31 cellular contexts compared by ENCODE assay signal in genomic region chrX:54213603-54214002, GRCh38.
"Had no signal": no experiment of that assay in that cellular context is flagged by ENCODE, and none has a peak within 500 bp of the region (broad histone marks: within the 10 kb centered on the region; RNA-seq: fewer than 3 reads in every experiment).

No MANE protein-coding gene starts in this region.

- H3K4me3 Mint-ChIP-seq: natural killer cell; nephron; neural progenitor cell; stimulated activated memory B cell treated with anti-CD40 and anti-IgM and Interleukin-4, amounts not matched to agents 10 μg/mL and 1 μg/mL and 100 μg/mL, for 72 hours; stimulated activated naive CD8-positive, alpha-beta T cell treated with anti-CD3 and anti-CD28 coated beads, Interleukin-15, amount 100 ng/mL, for 72 hours; type B pancreatic cell had no signal

- H3K36me3 Mint-ChIP-seq: natural killer cell; stimulated activated memory B cell treated with anti-CD40 and anti-IgM and Interleukin-4, amounts not matched to agents 10 μg/mL and 1 μg/mL and 100 μg/mL, for 72 hours; type B pancreatic cell had no signal

- H3K27me3 Mint-ChIP-seq: progenitor cell of endocrine pancreas; stimulated activated memory B cell treated with anti-CD40 and anti-IgM and Interleukin-4, amounts not matched to agents 10 μg/mL and 1 μg/mL and 100 μg/mL, for 72 hours; stimulated activated naive CD8-positive, alpha-beta T cell treated with anti-CD3 and anti-CD28 coated beads, Interleukin-15, amount 100 ng/mL, for 72 hours; type B pancreatic cell had no signal

- H3K79me2 ChIP-seq: parathyroid adenoma had no signal

- ATAC-seq: natural killer cell; psoas muscle; right cardiac atrium; sciatic nerve; stimulated activated memory B cell treated with anti-CD40 and anti-IgM and Interleukin-4, amounts not matched to agents 10 μg/mL and 1 μg/mL and 100 μg/mL, for 72 hours; stimulated activated naive CD8-positive, alpha-beta T cell treated with anti-CD3 and anti-CD28 coated beads, Interleukin-15, amount 100 ng/mL, for 72 hours; stimulated activated naive CD8-positive, alpha-beta T cell treated with anti-CD3 and anti-CD28 coated beads, Interleukin-15, Interleukin-2, amounts not matched to agents 100 U/mL and 50 U/mL, for 24 hours; upper lobe of right lung had no signal

- H3K9ac ChIP-seq: neural progenitor cell, parathyroid adenoma had no signal

- H2AFZ ChIP-seq: neural progenitor cell, parathyroid adenoma had no signal

- H3K9me3 ChIP-seq: ovary, psoas muscle, suprapubic skin, testis, tibial artery, transverse colon, upper lobe of right lung, uterus had no signal

- DNase-seq: natural killer cell; occipital lobe; ovary; posterior cingulate gyrus; psoas muscle; right cardiac atrium; spleen; stimulated activated CD4-positive, alpha-beta T cell treated with anti-CD3 and anti-CD28 coated beads, Interleukin-12 subunit alpha, Interleukin-12 subunit beta, amount 100 ng/mL, for 4 hours; stimulated activated CD4-positive, alpha-beta T cell treated with anti-CD3 and anti-CD28 coated beads, Interleukin-1b, Interleukin-23, amount 100 ng/mL, for 48 hours; stimulated activated CD4-positive, alpha-beta T cell treated with anti-CD3 and anti-CD28 coated beads, Interleukin-4, amount 100 ng/mL, for 1 hour; stimulated activated CD4-positive, alpha-beta T cell treated with anti-CD3 and anti-CD28 coated beads, Interleukin-4, amount 100 ng/mL, for 4 hours; stimulated activated CD8-positive, alpha-beta memory T cell treated with anti-CD3 and anti-CD28 coated beads, Interleukin-4, amount 100 ng/mL, for 48 hours; stimulated activated naive CD4-positive, alpha-beta T cell; stimulated activated naive CD8-positive, alpha-beta T cell treated with anti-CD3 and anti-CD28 coated beads, Interleukin-15, amount 100 ng/mL, for 72 hours; stimulated activated naive CD8-positive, alpha-beta T cell treated with anti-CD3 and anti-CD28 coated beads, Interleukin-15, Interleukin-2, amounts not matched to agents 100 U/mL and 50 U/mL, for 24 hours; substantia nigra; testis; tibial artery; transverse colon; upper lobe of right lung; uterus had no signal

- H3K9me3 Mint-ChIP-seq: natural killer cell; stimulated activated memory B cell treated with anti-CD40 and anti-IgM and Interleukin-4, amounts not matched to agents 10 μg/mL and 1 μg/mL and 100 μg/mL, for 72 hours; stimulated activated naive CD8-positive, alpha-beta T cell treated with anti-CD3 and anti-CD28 coated beads, Interleukin-15, amount 100 ng/mL, for 72 hours; type B pancreatic cell had no signal

- H3K4me3 ChIP-seq: neural progenitor cell, ovary, psoas muscle, skin epidermis, smooth muscle cell, spleen, suprapubic skin, testis, tibial artery, transverse colon, upper lobe of right lung, uterus had no signal

- H3K4me1 ChIP-seq: neural progenitor cell, parathyroid adenoma, psoas muscle, spleen, suprapubic skin, testis, tibial artery, transverse colon, upper lobe of right lung, uterus had no signal

- H3K27ac ChIP-seq: neural progenitor cell, ovary, parathyroid adenoma, psoas muscle, skin epidermis, spleen, suprapubic skin, testis, tibial artery, transverse colon, upper lobe of right lung, uterus had no signal

- H3K27me3 ChIP-seq: neural progenitor cell, ovary, suprapubic skin, testis, tibial artery, transverse colon, upper lobe of right lung, uterus had no signal

- H3K27ac Mint-ChIP-seq: natural killer cell; nephron; neural progenitor cell; stimulated activated memory B cell treated with anti-CD40 and anti-IgM and Interleukin-4, amounts not matched to agents 10 μg/mL and 1 μg/mL and 100 μg/mL, for 72 hours; stimulated activated naive CD8-positive, alpha-beta T cell treated with anti-CD3 and anti-CD28 coated beads, Interleukin-15, amount 100 ng/mL, for 72 hours; type B pancreatic cell had no signal

- H3K4me2 ChIP-seq: neural progenitor cell, smooth muscle cell had no signal

- H3K4me1 Mint-ChIP-seq: natural killer cell; nephron; neural progenitor cell; stimulated activated memory B cell treated with anti-CD40 and anti-IgM and Interleukin-4, amounts not matched to agents 10 μg/mL and 1 μg/mL and 100 μg/mL, for 72 hours; stimulated activated naive CD8-positive, alpha-beta T cell treated with anti-CD3 and anti-CD28 coated beads, Interleukin-15, amount 100 ng/mL, for 72 hours had no signal

- H3K36me3 ChIP-seq: neural progenitor cell, ovary, spleen, suprapubic skin, tibial artery, transverse colon, upper lobe of right lung, uterus had no signal
